7 cellular contexts compared by ENCODE assay signal in genomic region chr3:49469037-49469875, GRCh38. TPM values are rescaled to one million over a fixed set of nuclear protein-coding genes. Genes with fewer than 3 reads are reported as not detected.
A peak's percentile ranks its signal among the peaks of the same experiment; 100 is the strongest.
DNase-seq lines count a peak whose midpoint lies in the region; ATAC-seq and TF ChIP-seq lines count a peak whose summit lies in the region.

No MANE protein-coding gene starts in this region.

- CTCF ChIA-PET in activated B cell treated with CpG ODN at 0.5 μM for 24 hours (lab: Charles Lee) = interaction anchor here (1.7 to 3.2 kb wide), 2 partner anchors 20 to 129 kb away, joined by 6 to 13 read pairs; partner anchors contain the start of gene USP4

- H3K27ac ChIP-seq in HL-60 (replicated peaks) = peak overlapping the region; percentile 66

- H3K36me3 Mint-ChIP-seq in activated B cell treated with CpG ODN at 0.5 μM for 24 hours (ENCODE audit: low read depth) = peaks cover 12% of the 10 kb centered on the region
- peaks cover 0 to 5% (median 0%) of the 10 kb centered on the region in 3 donors for H3K36me3 Mint-ChIP-seq in naive thymus-derived CD8-positive, alpha-beta T cell

- no peaks in the 10 kb centered on the region for H3K27me3 Mint-ChIP-seq in activated B cell treated with CpG ODN at 0.5 μM for 24 hours
- no peaks in the 10 kb centered on the region for H3K27me3 Mint-ChIP-seq in naive thymus-derived CD8-positive, alpha-beta T cell

- peak overlapping the region; percentile 46 for H3K4me3 ChIP-seq in HL-60 (replicated peaks; ENCODE audit: insufficient read depth, low read length)
- H3K4me3 ChIP-seq in fibroblast of the aortic adventitia (ENCODE audit: low read depth, low read length) = peak overlapping the region; percentile 60

- no peaks in the 10 kb centered on the region for H3K27me3 ChIP-seq in HL-60 (ENCODE audit: insufficient read depth, poor library complexity, severe bottlenecking)

- H3K27ac Mint-ChIP-seq in activated B cell treated with CpG ODN at 0.5 μM for 24 hours = peak overlapping the region; percentile 96
- H3K27ac Mint-ChIP-seq in naive thymus-derived CD8-positive, alpha-beta T cell = peak overlapping the region; percentile 82 to 95 (median 93)

- POLR2A ChIA-PET in activated B cell treated with CpG ODN at 0.5 μM for 24 hours (lab: Charles Lee) = interaction anchor here (0.6 to 4.0 kb wide), 19 partner anchors 20 to 830 kb away, joined by 3 to 34 read pairs (median 6); partner anchors contain the start of genes GMPPB, HYAL3, IP6K1 and NAA80
- POLR2A ChIA-PET in naive thymus-derived CD8-positive, alpha-beta T cell (lab: Charles Lee) = interaction anchor here (0.5 to 4.3 kb wide), 16 partner anchors 19 to 833 kb away, joined by 3 to 33 read pairs (median 4); partner anchors contain the start of genes GPX1, INKA1, IP6K2 and KLHDC8B

- in situ Hi-C loops in G401 (cut with HindIII; ENCODE audit: low sequenced_read_pairs) = no loop called here

- intact Hi-C loops in activated B cell treated with CpG ODN at 0.5 μM for 24 hours (cut with micrococcal nuclease) = no loop called here

- peaks cover 26% of the 10 kb centered on the region for H3K4me1 Mint-ChIP-seq in activated B cell treated with CpG ODN at 0.5 μM for 24 hours
- peaks cover 15 to 34% (median 21%) of the 10 kb centered on the region in 4 donors for H3K4me1 Mint-ChIP-seq in naive thymus-derived CD8-positive, alpha-beta T cell

- TF ChIP-seq CTCF in HL-60 (IDR thresholded peaks at IDR 0.05; ENCODE audit: insufficient read depth, low read length) = no peak
- no peak for TF ChIP-seq CTCF in activated B cell treated with CpG ODN at 0.5 μM for 24 hours (IDR thresholded peaks at IDR 0.05)
- no peak for TF ChIP-seq CTCF in fibroblast of the aortic adventitia (IDR thresholded peaks at IDR 0.05; ENCODE audit: insufficient read depth, low read length)

- ATAC-seq in activated B cell treated with CpG ODN at 0.5 μM for 24 hours (ENCODE audit: low read depth) = no peak
- no peak for ATAC-seq in naive thymus-derived CD8-positive, alpha-beta T cell

- no peaks in the 10 kb centered on the region for H3K9me3 Mint-ChIP-seq in activated B cell treated with CpG ODN at 0.5 μM for 24 hours
- H3K9me3 Mint-ChIP-seq in naive thymus-derived CD8-positive, alpha-beta T cell = no peaks in the 10 kb centered on the region

- H3K4me3 Mint-ChIP-seq in activated B cell treated with CpG ODN at 0.5 μM for 24 hours = peak overlapping the region; percentile 91
- H3K4me3 Mint-ChIP-seq in naive thymus-derived CD8-positive, alpha-beta T cell = peak overlapping the region; percentile 84 to 94 (median 90)

- peak; percentile 67 for DNase-seq in G401 (ENCODE audit: low spot score)
- no peak for DNase-seq in HL-60 (ENCODE audit: low read depth in 1 of 2, low spot score in 1 of 2)
- no peak for DNase-seq in activated B cell treated with CpG ODN at 0.5 μM for 24 hours
- peak; percentile 82 for DNase-seq in fibroblast of the aortic adventitia (ENCODE audit: low read depth)
- peak in 2 of 10 donors; percentile 1 to 2 for DNase-seq in naive thymus-derived CD8-positive, alpha-beta T cell
- no peak for DNase-seq in NCI-H524 treated with DMSO at 0.1 percent for 48 hours (lab: John Stamatoyannopoulos, UW)
- DNase-seq in NCI-H187 treated with DMSO at 0.1 percent for 48 hours (lab: John Stamatoyannopoulos, UW) = no peak

RNA-seq across cellular contexts. Expression of gene DAG1, which starts 0.8 kb away (rescaled TPM):
- total RNA-seq in G401 (2014; rRNA removed; shearing (Covaris generic)) = 91.3 and 143 TPM in 2 replicates
- total RNA-seq in activated B cell treated with CpG ODN at 0.5 μM for 24 hours (18.5 and 19.7 TPM in 2 replicates), fibroblast of the aortic adventitia (ENCODE audit: low replicate concordance) (34.1 and 63.4 TPM in 2 replicates)
- total RNA-seq in naive thymus-derived CD8-positive, alpha-beta T cell = 10 to 100 TPM; 16.8 to 20.3 TPM
- polyA plus RNA-seq in naive thymus-derived CD8-positive, alpha-beta T cell = 1 to 10 TPM; 4.6 to 6.4 (median 4.7) TPM

RNA-seq across cellular contexts. Expression of gene NICN1, which starts 40.1 kb away (rescaled TPM):
- 7.4 and 7.8 TPM in 2 replicates for total RNA-seq in G401 (2014; rRNA removed; shearing (Covaris generic))
- total RNA-seq in activated B cell treated with CpG ODN at 0.5 μM for 24 hours (14.4 and 18.0 TPM in 2 replicates), fibroblast of the aortic adventitia (ENCODE audit: low replicate concordance) (2.8 and 6.0 TPM in 2 replicates)
- 10 to 100 TPM; 21.6 to 23.0 TPM for total RNA-seq in naive thymus-derived CD8-positive, alpha-beta T cell
- polyA plus RNA-seq in naive thymus-derived CD8-positive, alpha-beta T cell = 1 to 10 TPM; 7.4 to 9.7 (median 8.2) TPM

RNA-seq across cellular contexts. Expression of gene AMT, which starts 47.0 kb away (rescaled TPM):
- 0.14 and 0.55 TPM in 2 replicates for total RNA-seq in G401 (2014; rRNA removed; shearing (Covaris generic))
- total RNA-seq in activated B cell treated with CpG ODN at 0.5 μM for 24 hours (7.0 and 7.3 TPM in 2 replicates), fibroblast of the aortic adventitia (ENCODE audit: low replicate concordance) (0.63 and 3.3 TPM in 2 replicates)
- total RNA-seq in naive thymus-derived CD8-positive, alpha-beta T cell = 1 to 10 TPM; 9.4 to 9.9 TPM
- polyA plus RNA-seq in naive thymus-derived CD8-positive, alpha-beta T cell = 1 to 10 TPM; 1.6 to 3.1 (median 1.9) TPM

RNA-seq across cellular contexts. Expression of gene TCTA, which starts 57.0 kb away (rescaled TPM):
- total RNA-seq in G401 (2014; rRNA removed; shearing (Covaris generic)) = 23.7 and 25.7 TPM in 2 replicates
- total RNA-seq in activated B cell treated with CpG ODN at 0.5 μM for 24 hours = 26.4 and 32.2 TPM in 2 replicates
- 22.7 and 27.8 TPM in 2 replicates for total RNA-seq in fibroblast of the aortic adventitia (ENCODE audit: low replicate concordance)
- total RNA-seq in naive thymus-derived CD8-positive, alpha-beta T cell = 10 to 100 TPM; 34.0 to 34.1 TPM
- polyA plus RNA-seq in naive thymus-derived CD8-positive, alpha-beta T cell = 10 to 100 TPM; 37.6 to 48.8 (median 45.5) TPM

RNA-seq across cellular contexts. Expression of gene RHOA, which starts 57.5 kb away (rescaled TPM):
- total RNA-seq in G401 (2014; rRNA removed; shearing (Covaris generic)) = 562 and 605 TPM in 2 replicates
- 399 and 425 TPM in 2 replicates for total RNA-seq in activated B cell treated with CpG ODN at 0.5 μM for 24 hours
- 643 and 840 TPM in 2 replicates for total RNA-seq in fibroblast of the aortic adventitia (ENCODE audit: low replicate concordance)
- total RNA-seq in naive thymus-derived CD8-positive, alpha-beta T cell = 100 to 1,000 TPM; 235 to 254 TPM
- 100 to 1,000 TPM; 478 to 683 (median 552) TPM for polyA plus RNA-seq in naive thymus-derived CD8-positive, alpha-beta T cell

Comparison
In these comparisons a context has a peak if more than half of its experiments do, and no peak if none do; other contexts are left out.
1. DNase-seq: peak in G401 (single experiment) and fibroblast of the aortic adventitia (single experiment); none in HL-60 (0 of 2), activated B cell treated with CpG ODN at 0.5 μM for 24 hours (single experiment), NCI-H524 treated with DMSO at 0.1 percent for 48 hours (single experiment) and NCI-H187 treated with DMSO at 0.1 percent for 48 hours (single experiment).